Comparison of ENCODE assay signal across 1 cellular context in the genomic region with DNA sequence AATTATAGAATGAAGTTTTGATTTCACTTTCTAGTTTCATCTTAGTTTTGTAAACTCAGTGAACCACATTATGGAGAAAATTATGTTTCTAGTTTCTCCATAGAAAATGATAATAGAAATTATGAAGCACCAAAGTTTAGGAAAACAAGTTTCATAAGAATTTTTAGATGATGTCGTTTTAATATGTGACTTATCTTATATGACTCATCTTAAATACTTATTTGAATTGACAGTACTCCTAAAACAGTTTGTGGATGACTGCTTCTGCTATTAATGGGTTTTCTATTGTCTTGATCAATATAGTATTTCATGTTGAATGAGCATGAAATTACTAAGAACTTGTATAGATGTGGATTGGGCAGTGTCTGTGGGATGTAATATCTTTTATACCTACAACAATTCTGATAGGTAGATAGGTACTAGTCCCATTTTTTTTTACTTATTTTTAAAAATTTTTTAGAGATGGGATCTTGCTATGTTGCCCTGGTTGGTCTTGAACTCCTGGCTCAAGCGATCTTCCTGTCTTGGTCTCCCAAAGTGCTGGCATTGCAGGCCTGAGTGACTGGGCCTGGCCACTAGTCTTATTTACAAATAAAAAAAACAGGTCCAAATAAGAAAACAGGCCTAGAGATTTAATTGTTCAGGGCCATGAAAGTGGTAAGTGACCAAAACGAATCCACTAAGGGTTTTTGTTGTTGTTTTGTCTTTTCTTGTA.
A peak's percentile ranks its signal among the peaks of the same experiment; 100 is the strongest.
TF ChIP-seq lines count a peak whose summit lies in the region.

No MANE protein-coding gene starts in this region.

TF ChIP-seq in endothelial cell of umbilical vein, 7 proteins besides CTCF, POLR2A, EP300 and RAD21:
- TF ChIP-seq JUN (IDR thresholded peaks at IDR 0.05; ENCODE audit: borderline replicate concordance, insufficient read depth, insufficient read length, low read depth), result peak; percentile 15
- TF ChIP-seq POLR2AphosphoS5 (IDR thresholded peaks at IDR 0.05; ENCODE audit: insufficient read depth, low read depth, low read length), result no peak
